1 cellular context compared by ENCODE assay signal in the genomic region with DNA sequence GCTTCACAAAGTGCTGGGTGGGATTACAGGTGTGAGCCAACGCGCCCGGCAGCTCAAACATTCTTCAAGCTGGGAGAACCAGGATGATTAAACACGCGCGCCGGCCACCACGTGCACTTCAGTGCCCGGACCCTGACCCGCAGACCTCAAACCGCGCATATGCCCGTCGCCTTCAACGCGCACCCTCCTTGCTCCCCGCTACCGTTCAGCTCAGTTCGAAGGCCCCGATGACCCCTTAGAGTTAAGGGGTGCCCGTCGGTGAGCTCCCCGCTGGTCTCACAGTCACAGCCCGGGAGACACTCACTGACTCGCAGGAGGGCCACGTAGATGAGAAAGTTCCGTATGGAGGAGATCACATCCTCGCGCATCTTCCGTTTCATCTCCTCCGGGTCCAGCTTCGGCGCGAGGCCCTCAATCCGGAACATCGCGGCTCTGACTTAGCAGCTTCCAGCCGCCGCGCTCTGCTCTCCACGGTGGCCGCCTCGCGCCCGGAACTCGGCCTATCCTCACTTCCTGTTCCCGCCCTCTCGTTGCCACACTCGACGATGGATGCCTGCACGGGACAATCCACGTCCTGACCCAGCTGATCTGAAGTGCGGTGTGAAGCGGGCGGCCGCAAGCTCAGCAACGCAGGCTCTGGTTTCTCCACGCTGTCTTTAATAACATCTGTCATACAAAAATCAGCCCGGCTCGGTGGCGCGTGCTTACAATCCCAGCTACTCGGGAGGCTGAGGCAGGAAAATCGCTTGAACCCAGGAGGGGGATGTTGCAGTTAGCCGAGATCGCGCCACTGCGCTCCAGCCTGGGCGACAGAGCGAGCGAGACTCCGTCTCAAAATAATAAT.
TF ChIP-seq lines count a peak whose summit lies in the region.

A gene (minus strand): TSS at position 490 of the 844 bp plus-strand sequence. CDS start 65 bp downstream, at position 425.

TF ChIP-seq in HepG2, 621 proteins besides CTCF, POLR2A, EP300 and RAD21 (continued from another document and continues in another):
- TF ChIP-seq, protein P1, sequence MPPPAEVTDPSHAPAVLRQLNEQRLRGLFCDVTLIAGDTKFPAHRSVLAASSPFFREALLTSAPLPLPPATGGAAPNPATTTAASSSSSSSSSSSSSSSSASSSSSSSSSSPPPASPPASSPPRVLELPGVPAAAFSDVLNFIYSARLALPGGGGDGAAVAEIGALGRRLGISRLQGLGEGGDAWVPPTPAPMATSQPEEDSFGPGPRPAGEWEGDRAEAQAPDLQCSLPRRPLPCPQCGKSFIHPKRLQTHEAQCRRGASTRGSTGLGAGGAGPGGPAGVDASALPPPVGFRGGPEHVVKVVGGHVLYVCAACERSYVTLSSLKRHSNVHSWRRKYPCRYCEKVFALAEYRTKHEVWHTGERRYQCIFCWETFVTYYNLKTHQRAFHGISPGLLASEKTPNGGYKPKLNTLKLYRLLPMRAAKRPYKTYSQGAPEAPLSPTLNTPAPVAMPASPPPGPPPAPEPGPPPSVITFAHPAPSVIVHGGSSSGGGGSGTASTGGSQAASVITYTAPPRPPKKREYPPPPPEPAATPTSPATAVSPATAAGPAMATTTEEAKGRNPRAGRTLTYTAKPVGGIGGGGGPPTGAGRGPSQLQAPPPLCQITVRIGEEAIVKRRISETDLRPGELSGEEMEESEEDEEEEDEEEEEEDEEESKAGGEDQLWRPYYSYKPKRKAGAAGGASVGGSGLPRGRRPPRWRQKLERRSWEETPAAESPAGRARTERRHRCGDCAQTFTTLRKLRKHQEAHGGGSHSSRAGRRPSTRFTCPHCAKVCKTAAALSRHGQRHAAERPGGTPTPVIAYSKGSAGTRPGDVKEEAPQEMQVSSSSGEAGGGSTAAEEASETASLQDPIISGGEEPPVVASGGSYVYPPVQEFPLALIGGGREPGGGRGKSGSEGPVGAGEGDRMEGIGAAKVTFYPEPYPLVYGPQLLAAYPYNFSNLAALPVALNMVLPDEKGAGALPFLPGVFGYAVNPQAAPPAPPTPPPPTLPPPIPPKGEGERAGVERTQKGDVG (CRISPR knock-in tag; IDR thresholded peaks at IDR 0.05; ENCODE audit: borderline replicate concordance): peak; percentile 88; the same call in 1 of the 2 replicates
- no peak for TF ChIP-seq ZNF207 (IDR thresholded peaks at IDR 0.05; ENCODE audit: borderline replicate concordance)
- TF ChIP-seq ZNF772 (CRISPR knock-in tag; IDR thresholded peaks at IDR 0.05): peak; percentile 99
- TF ChIP-seq TCF7L2 (IDR thresholded peaks at IDR 0.05; ENCODE audit: low read depth, low read length): no peak
- TF ChIP-seq CBX1 (IDR thresholded peaks at IDR 0.05; ENCODE audit: low read depth): peak; percentile 75
- peak; percentile 75 for TF ChIP-seq ZNF367 (CRISPR knock-in tag; IDR thresholded peaks at IDR 0.05; ENCODE audit: borderline replicate concordance)
- TF ChIP-seq, protein P2, sequence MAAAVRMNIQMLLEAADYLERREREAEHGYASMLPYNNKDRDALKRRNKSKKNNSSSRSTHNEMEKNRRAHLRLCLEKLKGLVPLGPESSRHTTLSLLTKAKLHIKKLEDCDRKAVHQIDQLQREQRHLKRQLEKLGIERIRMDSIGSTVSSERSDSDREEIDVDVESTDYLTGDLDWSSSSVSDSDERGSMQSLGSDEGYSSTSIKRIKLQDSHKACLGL (CRISPR knock-in tag; IDR thresholded peaks at IDR 0.05): peak; percentile 96
- TF ChIP-seq, protein P3, sequence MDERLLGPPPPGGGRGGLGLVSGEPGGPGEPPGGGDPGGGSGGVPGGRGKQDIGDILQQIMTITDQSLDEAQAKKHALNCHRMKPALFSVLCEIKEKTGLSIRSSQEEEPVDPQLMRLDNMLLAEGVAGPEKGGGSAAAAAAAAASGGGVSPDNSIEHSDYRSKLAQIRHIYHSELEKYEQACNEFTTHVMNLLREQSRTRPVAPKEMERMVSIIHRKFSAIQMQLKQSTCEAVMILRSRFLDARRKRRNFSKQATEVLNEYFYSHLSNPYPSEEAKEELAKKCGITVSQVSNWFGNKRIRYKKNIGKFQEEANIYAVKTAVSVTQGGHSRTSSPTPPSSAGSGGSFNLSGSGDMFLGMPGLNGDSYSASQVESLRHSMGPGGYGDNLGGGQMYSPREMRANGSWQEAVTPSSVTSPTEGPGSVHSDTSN (CRISPR knock-in tag; IDR thresholded peaks at IDR 0.05): no peak
- TF ChIP-seq, protein P4, sequence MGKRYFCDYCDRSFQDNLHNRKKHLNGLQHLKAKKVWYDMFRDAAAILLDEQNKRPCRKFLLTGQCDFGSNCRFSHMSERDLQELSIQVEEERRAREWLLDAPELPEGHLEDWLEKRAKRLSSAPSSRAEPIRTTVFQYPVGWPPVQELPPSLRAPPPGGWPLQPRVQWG (CRISPR knock-in tag; IDR thresholded peaks at IDR 0.05; ENCODE audit: borderline replicate concordance, low read depth): 0 out of 2 replicates have a peak, but pooled peaks have one; percentile 74
- TF ChIP-seq, protein P5, sequence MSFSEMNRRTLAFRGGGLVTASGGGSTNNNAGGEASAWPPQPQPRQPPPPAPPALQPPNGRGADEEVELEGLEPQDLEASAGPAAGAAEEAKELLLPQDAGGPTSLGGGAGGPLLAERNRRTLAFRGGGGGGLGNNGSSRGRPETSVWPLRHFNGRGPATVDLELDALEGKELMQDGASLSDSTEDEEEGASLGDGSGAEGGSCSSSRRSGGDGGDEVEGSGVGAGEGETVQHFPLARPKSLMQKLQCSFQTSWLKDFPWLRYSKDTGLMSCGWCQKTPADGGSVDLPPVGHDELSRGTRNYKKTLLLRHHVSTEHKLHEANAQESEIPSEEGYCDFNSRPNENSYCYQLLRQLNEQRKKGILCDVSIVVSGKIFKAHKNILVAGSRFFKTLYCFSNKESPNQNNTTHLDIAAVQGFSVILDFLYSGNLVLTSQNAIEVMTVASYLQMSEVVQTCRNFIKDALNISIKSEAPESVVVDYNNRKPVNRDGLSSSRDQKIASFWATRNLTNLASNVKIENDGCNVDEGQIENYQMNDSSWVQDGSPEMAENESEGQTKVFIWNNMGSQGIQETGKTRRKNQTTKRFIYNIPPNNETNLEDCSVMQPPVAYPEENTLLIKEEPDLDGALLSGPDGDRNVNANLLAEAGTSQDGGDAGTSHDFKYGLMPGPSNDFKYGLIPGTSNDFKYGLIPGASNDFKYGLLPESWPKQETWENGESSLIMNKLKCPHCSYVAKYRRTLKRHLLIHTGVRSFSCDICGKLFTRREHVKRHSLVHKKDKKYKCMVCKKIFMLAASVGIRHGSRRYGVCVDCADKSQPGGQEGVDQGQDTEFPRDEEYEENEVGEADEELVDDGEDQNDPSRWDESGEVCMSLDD (CRISPR knock-in tag; IDR thresholded peaks at IDR 0.05; ENCODE audit: borderline replicate concordance): 0 out of 2 replicates have a peak, but pooled peaks have one; percentile 57
- TF ChIP-seq FOXC1 (CRISPR knock-in tag; IDR thresholded peaks at IDR 0.05; ENCODE audit: borderline replicate concordance): peak; percentile 84
- TF ChIP-seq ZNF746 (CRISPR knock-in tag; IDR thresholded peaks at IDR 0.05): peak; percentile 70
- TF ChIP-seq ZNF614 (CRISPR knock-in tag; IDR thresholded peaks at IDR 0.05; ENCODE audit: borderline replicate concordance): peak; percentile 77; the same call in 1 of the 2 replicates
- TF ChIP-seq, protein P6, sequence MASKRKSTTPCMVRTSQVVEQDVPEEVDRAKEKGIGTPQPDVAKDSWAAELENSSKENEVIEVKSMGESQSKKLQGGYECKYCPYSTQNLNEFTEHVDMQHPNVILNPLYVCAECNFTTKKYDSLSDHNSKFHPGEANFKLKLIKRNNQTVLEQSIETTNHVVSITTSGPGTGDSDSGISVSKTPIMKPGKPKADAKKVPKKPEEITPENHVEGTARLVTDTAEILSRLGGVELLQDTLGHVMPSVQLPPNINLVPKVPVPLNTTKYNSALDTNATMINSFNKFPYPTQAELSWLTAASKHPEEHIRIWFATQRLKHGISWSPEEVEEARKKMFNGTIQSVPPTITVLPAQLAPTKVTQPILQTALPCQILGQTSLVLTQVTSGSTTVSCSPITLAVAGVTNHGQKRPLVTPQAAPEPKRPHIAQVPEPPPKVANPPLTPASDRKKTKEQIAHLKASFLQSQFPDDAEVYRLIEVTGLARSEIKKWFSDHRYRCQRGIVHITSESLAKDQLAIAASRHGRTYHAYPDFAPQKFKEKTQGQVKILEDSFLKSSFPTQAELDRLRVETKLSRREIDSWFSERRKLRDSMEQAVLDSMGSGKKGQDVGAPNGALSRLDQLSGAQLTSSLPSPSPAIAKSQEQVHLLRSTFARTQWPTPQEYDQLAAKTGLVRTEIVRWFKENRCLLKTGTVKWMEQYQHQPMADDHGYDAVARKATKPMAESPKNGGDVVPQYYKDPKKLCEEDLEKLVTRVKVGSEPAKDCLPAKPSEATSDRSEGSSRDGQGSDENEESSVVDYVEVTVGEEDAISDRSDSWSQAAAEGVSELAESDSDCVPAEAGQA (IDR thresholded peaks at IDR 0.05; ENCODE audit: low read depth): peak; percentile 68
- TF ChIP-seq, protein P6 (CRISPR knock-in tag; IDR thresholded peaks at IDR 0.05; ENCODE audit: borderline replicate concordance): peak; percentile 87; the same call in 1 of the 2 replicates
- peak; percentile 97 for TF ChIP-seq KMT2A (CRISPR knock-in tag; IDR thresholded peaks at IDR 0.05)
- peak; percentile 53; the same call in 1 of the 2 replicates for TF ChIP-seq ZKSCAN5 (CRISPR knock-in tag; IDR thresholded peaks at IDR 0.05)
- TF ChIP-seq, protein P7, sequence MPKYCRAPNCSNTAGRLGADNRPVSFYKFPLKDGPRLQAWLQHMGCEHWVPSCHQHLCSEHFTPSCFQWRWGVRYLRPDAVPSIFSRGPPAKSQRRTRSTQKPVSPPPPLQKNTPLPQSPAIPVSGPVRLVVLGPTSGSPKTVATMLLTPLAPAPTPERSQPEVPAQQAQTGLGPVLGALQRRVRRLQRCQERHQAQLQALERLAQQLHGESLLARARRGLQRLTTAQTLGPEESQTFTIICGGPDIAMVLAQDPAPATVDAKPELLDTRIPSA (CRISPR knock-in tag; IDR thresholded peaks at IDR 0.05; ENCODE audit: borderline replicate concordance): peak; percentile 97
- TF ChIP-seq, protein P8, sequence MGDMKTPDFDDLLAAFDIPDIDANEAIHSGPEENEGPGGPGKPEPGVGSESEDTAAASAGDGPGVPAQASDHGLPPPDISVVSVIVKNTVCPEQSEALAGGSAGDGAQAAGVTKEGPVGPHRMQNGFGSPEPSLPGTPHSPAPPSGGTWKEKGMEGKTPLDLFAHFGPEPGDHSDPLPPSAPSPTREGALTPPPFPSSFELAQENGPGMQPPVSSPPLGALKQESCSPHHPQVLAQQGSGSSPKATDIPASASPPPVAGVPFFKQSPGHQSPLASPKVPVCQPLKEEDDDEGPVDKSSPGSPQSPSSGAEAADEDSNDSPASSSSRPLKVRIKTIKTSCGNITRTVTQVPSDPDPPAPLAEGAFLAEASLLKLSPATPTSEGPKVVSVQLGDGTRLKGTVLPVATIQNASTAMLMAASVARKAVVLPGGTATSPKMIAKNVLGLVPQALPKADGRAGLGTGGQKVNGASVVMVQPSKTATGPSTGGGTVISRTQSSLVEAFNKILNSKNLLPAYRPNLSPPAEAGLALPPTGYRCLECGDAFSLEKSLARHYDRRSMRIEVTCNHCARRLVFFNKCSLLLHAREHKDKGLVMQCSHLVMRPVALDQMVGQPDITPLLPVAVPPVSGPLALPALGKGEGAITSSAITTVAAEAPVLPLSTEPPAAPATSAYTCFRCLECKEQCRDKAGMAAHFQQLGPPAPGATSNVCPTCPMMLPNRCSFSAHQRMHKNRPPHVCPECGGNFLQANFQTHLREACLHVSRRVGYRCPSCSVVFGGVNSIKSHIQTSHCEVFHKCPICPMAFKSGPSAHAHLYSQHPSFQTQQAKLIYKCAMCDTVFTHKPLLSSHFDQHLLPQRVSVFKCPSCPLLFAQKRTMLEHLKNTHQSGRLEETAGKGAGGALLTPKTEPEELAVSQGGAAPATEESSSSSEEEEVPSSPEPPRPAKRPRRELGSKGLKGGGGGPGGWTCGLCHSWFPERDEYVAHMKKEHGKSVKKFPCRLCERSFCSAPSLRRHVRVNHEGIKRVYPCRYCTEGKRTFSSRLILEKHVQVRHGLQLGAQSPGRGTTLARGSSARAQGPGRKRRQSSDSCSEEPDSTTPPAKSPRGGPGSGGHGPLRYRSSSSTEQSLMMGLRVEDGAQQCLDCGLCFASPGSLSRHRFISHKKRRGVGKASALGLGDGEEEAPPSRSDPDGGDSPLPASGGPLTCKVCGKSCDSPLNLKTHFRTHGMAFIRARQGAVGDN (CRISPR knock-in tag; IDR thresholded peaks at IDR 0.05): peak; percentile 99
- peak; percentile 91; the same call in 1 of the 2 replicates for TF ChIP-seq TSC22D2 (CRISPR knock-in tag; IDR thresholded peaks at IDR 0.05; ENCODE audit: borderline replicate concordance)
- no peak for TF ChIP-seq ONECUT2 (CRISPR knock-in tag; IDR thresholded peaks at IDR 0.05)
- peak; percentile 90 for TF ChIP-seq SETDB1 (CRISPR knock-in tag; IDR thresholded peaks at IDR 0.05; ENCODE audit: borderline replicate concordance)
- TF ChIP-seq, protein P9, sequence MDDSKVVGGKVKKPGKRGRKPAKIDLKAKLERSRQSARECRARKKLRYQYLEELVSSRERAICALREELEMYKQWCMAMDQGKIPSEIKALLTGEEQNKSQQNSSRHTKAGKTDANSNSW (CRISPR knock-in tag; IDR thresholded peaks at IDR 0.05; ENCODE audit: borderline replicate concordance): peak; percentile 60; the same call in 1 of the 2 replicates
- TF ChIP-seq ATAD3A (CRISPR knock-in tag; IDR thresholded peaks at IDR 0.05): 0 out of 2 replicates have a peak, but pooled peaks have one; percentile 25
- TF ChIP-seq ZNF724P (CRISPR knock-in tag; IDR thresholded peaks at IDR 0.05; ENCODE audit: borderline replicate concordance): peak; percentile 91
- TF ChIP-seq, protein P10, sequence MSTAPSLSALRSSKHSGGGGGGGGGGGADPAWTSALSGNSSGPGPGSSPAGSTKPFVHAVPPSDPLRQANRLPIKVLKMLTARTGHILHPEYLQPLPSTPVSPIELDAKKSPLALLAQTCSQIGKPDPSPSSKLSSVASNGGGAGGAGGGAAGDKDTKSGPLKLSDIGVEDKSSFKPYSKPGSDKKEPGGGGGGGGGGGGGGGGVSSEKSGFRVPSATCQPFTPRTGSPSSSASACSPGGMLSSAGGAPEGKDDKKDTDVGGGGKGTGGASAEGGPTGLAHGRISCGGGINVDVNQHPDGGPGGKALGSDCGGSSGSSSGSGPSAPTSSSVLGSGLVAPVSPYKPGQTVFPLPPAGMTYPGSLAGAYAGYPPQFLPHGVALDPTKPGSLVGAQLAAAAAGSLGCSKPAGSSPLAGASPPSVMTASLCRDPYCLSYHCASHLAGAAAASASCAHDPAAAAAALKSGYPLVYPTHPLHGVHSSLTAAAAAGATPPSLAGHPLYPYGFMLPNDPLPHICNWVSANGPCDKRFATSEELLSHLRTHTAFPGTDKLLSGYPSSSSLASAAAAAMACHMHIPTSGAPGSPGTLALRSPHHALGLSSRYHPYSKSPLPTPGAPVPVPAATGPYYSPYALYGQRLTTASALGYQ (CRISPR knock-in tag; IDR thresholded peaks at IDR 0.05): peak; percentile 87
- TF ChIP-seq HMG20A (CRISPR knock-in tag; IDR thresholded peaks at IDR 0.05; ENCODE audit: borderline replicate concordance): no peak; the same call in 1 of the 2 replicates
